Comparison of ENCODE assay signal across 18 cellular contexts in genomic region chr20:22507240-22507961, GRCh38.
"Had no signal": no experiment of that assay in that cellular context is flagged by ENCODE, and none has a peak within 500 bp of the region (broad histone marks: within the 10 kb centered on the region; RNA-seq: fewer than 3 reads in every experiment).

No MANE protein-coding gene starts in this region.

- DNase-seq: activated CD4-positive, alpha-beta T cell treated with anti-CD3 and anti-CD28 coated beads, Interleukin-2, amount 50 U/mL, for 48 hours; activated CD8-positive, alpha-beta memory T cell treated with anti-CD3 and anti-CD28 coated beads, Interleukin-2, amount 10 ng/mL, durations not matched to agents 7 days and 5 days; activated effector memory CD4-positive, alpha-beta T cell treated with Interleukin-2 at 50 U/mL for 16 hours; activated T-cell treated with anti-CD3 and anti-CD28 coated beads, Interleukin-2, amount 50 U/mL, for 1 hour; dorsolateral prefrontal cortex; erythroblast; islet precursor cell; mammary epithelial cell; naive B cell; ovary; stimulated activated CD4-positive, alpha-beta T cell treated with anti-CD3 and anti-CD28 coated beads, Interleukin-12 subunit alpha, Interleukin-12 subunit beta, amount 100 ng/mL, for 4 hours; stimulated activated CD4-positive, alpha-beta T cell treated with anti-CD3 and anti-CD28 coated beads, Interleukin-2, amount 100 ng/mL, for 24 hours; T1000 had no signal

- H3K4me3 Mint-ChIP-seq: activated CD8-positive, alpha-beta memory T cell treated with anti-CD3 and anti-CD28 coated beads, Interleukin-2, amount 10 ng/mL, durations not matched to agents 7 days and 5 days; naive B cell; neural progenitor cell had no signal

- H3K27me3 ChIP-seq: cardiac muscle cell, neural progenitor cell, ovary had no signal

- ATAC-seq: activated CD8-positive, alpha-beta memory T cell treated with anti-CD3 and anti-CD28 coated beads, Interleukin-2, amount 10 ng/mL, durations not matched to agents 7 days and 5 days; activated naive CD4-positive, alpha-beta T cell treated with anti-CD3 and anti-CD28 coated beads, Interleukin-2, amount 50 U/mL, for 72 hours; gastroesophageal sphincter had no signal

- H3K27ac Mint-ChIP-seq: activated CD8-positive, alpha-beta memory T cell treated with anti-CD3 and anti-CD28 coated beads, Interleukin-2, amount 10 ng/mL, durations not matched to agents 7 days and 5 days; activated naive CD4-positive, alpha-beta T cell treated with anti-CD3 and anti-CD28 coated beads, Interleukin-2, amount 50 U/mL, for 72 hours; neural progenitor cell had no signal

- H3K4me1 ChIP-seq: gastroesophageal sphincter had no signal

- H3K4me1 Mint-ChIP-seq: activated CD8-positive, alpha-beta memory T cell treated with anti-CD3 and anti-CD28 coated beads, Interleukin-2, amount 10 ng/mL, durations not matched to agents 7 days and 5 days; naive B cell had no signal

- H3K9me3 ChIP-seq: gastroesophageal sphincter, ovary, thoracic aorta had no signal

- H3K27me3 Mint-ChIP-seq: activated CD8-positive, alpha-beta memory T cell treated with anti-CD3 and anti-CD28 coated beads, Interleukin-2, amount 10 ng/mL, durations not matched to agents 7 days and 5 days had no signal

- H3K27ac ChIP-seq: cardiac muscle cell, dorsolateral prefrontal cortex, gastroesophageal sphincter, neural progenitor cell, ovary, thoracic aorta had no signal

- H3K9me3 Mint-ChIP-seq: neural progenitor cell had no signal

- H3K36me3 ChIP-seq: cardiac muscle cell, gastroesophageal sphincter, neural progenitor cell, ovary, thoracic aorta had no signal

- H3K4me3 ChIP-seq: cardiac muscle cell, dorsolateral prefrontal cortex, gastroesophageal sphincter, neural progenitor cell, ovary, thoracic aorta had no signal

- H3K36me3 Mint-ChIP-seq: activated CD8-positive, alpha-beta memory T cell treated with anti-CD3 and anti-CD28 coated beads, Interleukin-2, amount 10 ng/mL, durations not matched to agents 7 days and 5 days; activated naive CD4-positive, alpha-beta T cell treated with anti-CD3 and anti-CD28 coated beads, Interleukin-2, amount 50 U/mL, for 72 hours; naive B cell; neural progenitor cell had no signal
